Comparison of ENCODE assay signal across 1 cellular context in genomic region chr2:175626796-175627195, GRCh38.
TF ChIP-seq lines count a peak whose summit lies in the region.

No MANE protein-coding gene starts in this region.

TF ChIP-seq in HepG2, 621 proteins besides CTCF, POLR2A, EP300 and RAD21 (continued from another document):
- TF ChIP-seq ZNF18 (CRISPR knock-in tag; IDR thresholded peaks at IDR 0.05; ENCODE audit: insufficient replicate concordance) (no peak), ZBTB46 (CRISPR knock-in tag; IDR thresholded peaks at IDR 0.05; ENCODE audit: borderline replicate concordance) (no peak), PLRG1 (conservative IDR thresholded peaks at IDR 0.05) (no peak), CERS6 (CRISPR knock-in tag; IDR thresholded peaks at IDR 0.05) (no peak), RCOR2 (CRISPR knock-in tag; IDR thresholded peaks at IDR 0.05) (0 out of 2 replicates have a peak, but pooled peaks have one; percentile 17), MZF1 (CRISPR knock-in tag; IDR thresholded peaks at IDR 0.05; ENCODE audit: borderline replicate concordance) (no peak), ZNF883 (CRISPR knock-in tag; IDR thresholded peaks at IDR 0.05; ENCODE audit: not compliant biosample characterization) (no peak), NONO (IDR thresholded peaks at IDR 0.05) (no peak), NONO (CRISPR knock-in tag; conservative IDR thresholded peaks at IDR 0.05) (no peak), ZMAT3 (CRISPR knock-in tag; conservative IDR thresholded peaks at IDR 0.05) (no peak), SMAD1 (CRISPR knock-in tag; IDR thresholded peaks at IDR 0.05; ENCODE audit: borderline replicate concordance, low read depth) (no peak), FOXA1 (IDR thresholded peaks at IDR 0.05) (no peak), FOXA1 (CRISPR knock-in tag; IDR thresholded peaks at IDR 0.05) (peak; percentile 47; the same call in 1 of the 2 replicates), ATF3 (CRISPR knock-in tag; IDR thresholded peaks at IDR 0.05) (no peak), ZNF691 (CRISPR knock-in tag; IDR thresholded peaks at IDR 0.05; ENCODE audit: borderline replicate concordance, low read depth) (no peak), SOX13 (IDR thresholded peaks at IDR 0.05) (no peak), SOX13 (CRISPR knock-in tag; conservative IDR thresholded peaks at IDR 0.05 in 1 of 2, IDR thresholded peaks at IDR 0.05 in 1 of 2) (peak in 1 of 2 experiments; percentile 36; a peak in 1 of 4 replicates), NCOA1 (CRISPR knock-in tag; IDR thresholded peaks at IDR 0.05) (no peak), ZBTB26 (CRISPR knock-in tag; IDR thresholded peaks at IDR 0.05; ENCODE audit: borderline replicate concordance) (no peak), ELF1 (CRISPR knock-in tag; IDR thresholded peaks at IDR 0.05) (no peak), CREM (IDR thresholded peaks at IDR 0.05) (0 out of 2 replicates have a peak, but pooled peaks have one; percentile 21), CREM (CRISPR knock-in tag; IDR thresholded peaks at IDR 0.05) (no peak), ZNF784 (CRISPR knock-in tag; IDR thresholded peaks at IDR 0.05; ENCODE audit: borderline replicate concordance) (no peak), EEA1 (CRISPR knock-in tag; IDR thresholded peaks at IDR 0.05; ENCODE audit: borderline replicate concordance) (no peak), ZNF30 (CRISPR knock-in tag; IDR thresholded peaks at IDR 0.05) (no peak), ZNF772 (CRISPR knock-in tag; IDR thresholded peaks at IDR 0.05) (no peak), MED1 (CRISPR knock-in tag; IDR thresholded peaks at IDR 0.05) (no peak), SOX6 (IDR thresholded peaks at IDR 0.05) (no peak), SOX6 (CRISPR knock-in tag; IDR thresholded peaks at IDR 0.05) (peak; percentile 63), ERF (CRISPR knock-in tag; IDR thresholded peaks at IDR 0.05) (no peak), ZNF501 (CRISPR knock-in tag; IDR thresholded peaks at IDR 0.05) (no peak), HNF4A (CRISPR knock-in tag; IDR thresholded peaks at IDR 0.05) (peak; percentile 71), ZNF280B (CRISPR knock-in tag; IDR thresholded peaks at IDR 0.05; ENCODE audit: borderline replicate concordance) (no peak), SATB2 (CRISPR knock-in tag; IDR thresholded peaks at IDR 0.05) (no peak), MTA3 (CRISPR knock-in tag; IDR thresholded peaks at IDR 0.05) (no peak), ZNF510 (CRISPR knock-in tag; IDR thresholded peaks at IDR 0.05; ENCODE audit: low read depth) (no peak), FUBP1 (CRISPR knock-in tag; IDR thresholded peaks at IDR 0.05; ENCODE audit: borderline replicate concordance) (no peak)
